ENCODE assay signal across 16 cellular contexts in the genomic region with DNA sequence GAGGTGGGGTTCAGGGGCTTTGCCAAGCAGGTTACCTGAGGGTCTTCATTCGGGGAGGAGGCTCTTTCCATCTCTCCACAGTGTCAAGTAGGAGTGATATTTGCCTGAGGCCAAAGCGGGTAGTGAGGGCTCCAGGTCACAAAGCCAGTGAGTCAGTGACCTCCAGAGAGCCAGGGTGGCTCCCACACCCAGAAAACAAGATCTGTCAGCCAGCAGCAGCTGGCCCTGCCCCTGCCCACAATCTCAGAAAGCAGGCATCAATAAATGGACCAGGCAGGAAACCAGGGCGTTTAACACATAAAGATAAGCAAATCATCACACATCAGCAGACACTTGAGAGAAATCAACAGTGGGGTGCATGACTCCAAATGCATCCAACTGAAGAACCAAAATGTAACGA.
"Had no signal": no experiment of that assay in that cellular context is flagged by ENCODE, and none has a peak within 500 bp of the region (broad histone marks: within the 10 kb centered on the region; RNA-seq: fewer than 3 reads in every experiment).

No MANE protein-coding gene starts in this region.

- H3K27ac ChIP-seq: adrenal gland, lower lobe of right lung, right lobe of liver, transverse colon had no signal

- H3K27me3 ChIP-seq: adrenal gland, right lobe of liver had no signal

- H3K36me3 ChIP-seq: adrenal gland, lower lobe of right lung, right lobe of liver, transverse colon had no signal

- H3K4me1 ChIP-seq: adrenal gland, lower lobe of right lung, right lobe of liver, transverse colon had no signal

- H3K9me3 ChIP-seq: adrenal gland, lower lobe of right lung, right lobe of liver, transverse colon had no signal

- ATAC-seq: lower lobe of right lung, right lobe of liver, T-cell had no signal

- DNase-seq: activated naive CD4-positive, alpha-beta T cell treated with anti-CD3 and anti-CD28 coated beads, Interleukin-2, amount 50 U/mL, for 16 hours; activated T-cell treated with anti-CD3 and anti-CD28 coated beads, Interleukin-2, amount 50 U/mL, for 1 hour; adrenal gland; central memory CD4-positive, alpha-beta T cell; hippocampal formation; lower lobe of right lung; midbrain; naive B cell; posterior cingulate gyrus; right lobe of liver; stimulated activated CD4-positive, alpha-beta T cell treated with anti-CD3 and anti-CD28 coated beads, Interleukin-2, amount 100 ng/mL, for 24 hours; stimulated activated naive CD4-positive, alpha-beta T cell; substantia nigra; T-cell; T1000; transverse colon had no signal

- H3K4me3 ChIP-seq: adrenal gland, lower lobe of right lung, right lobe of liver, transverse colon had no signal
